In the genomic region with DNA sequence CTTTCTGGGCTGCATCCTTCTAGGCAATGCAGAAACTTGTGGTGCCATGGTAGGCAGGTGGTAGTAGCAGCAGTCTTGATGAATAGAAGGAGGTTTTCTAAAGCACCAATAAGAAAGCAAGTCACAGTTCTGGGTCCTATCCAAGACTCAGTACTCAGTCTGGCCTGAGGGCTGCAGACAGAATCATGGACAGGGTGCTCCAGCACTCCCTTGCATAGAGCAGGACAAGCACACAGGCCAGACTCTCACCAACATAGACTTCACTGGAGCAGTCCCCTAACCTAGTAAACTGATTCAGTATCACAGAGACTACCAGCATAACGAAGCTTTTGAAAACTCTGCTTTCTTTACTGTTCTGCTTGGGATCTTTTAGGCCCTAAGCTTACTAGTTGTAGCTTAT, we compare ENCODE assay signal across 21 cellular contexts.
"Had no signal": no experiment of that assay in that cellular context is flagged by ENCODE, and none has a peak within 500 bp of the region (broad histone marks: within the 10 kb centered on the region; RNA-seq: fewer than 3 reads in every experiment).

No MANE protein-coding gene starts in this region.

- DNase-seq: activated CD4-positive, alpha-beta memory T cell treated with anti-CD3 and anti-CD28 coated beads, Interleukin-2, amount 10 ng/mL, durations not matched to agents 7 days and 5 days; activated CD4-positive, alpha-beta T cell treated with anti-CD3 and anti-CD28 coated beads for 1 hour; activated CD4-positive, alpha-beta T cell treated with anti-CD3 and anti-CD28 coated beads for 4 hours; activated CD4-positive, alpha-beta T cell treated with anti-CD3 and anti-CD28 coated beads, Interleukin-2, amount 10 ng/mL, durations not matched to agents 7 days and 5 days; activated CD4-positive, alpha-beta T cell treated with anti-CD3 and anti-CD28 coated beads, Interleukin-2, amount 50 U/mL, for 4 hours; activated effector memory CD4-positive, alpha-beta T cell treated with Interleukin-2 at 50 U/mL for 16 hours; activated gamma-delta T cell treated with Interleukin-2 at 50 U/mL for 16 hours; activated naive CD4-positive, alpha-beta T cell treated with anti-CD3 and anti-CD28 coated beads, Interleukin-2, amount 50 U/mL, for 16 hours; activated naive CD4-positive, alpha-beta T cell treated with Interleukin-2 at 50 U/mL for 16 hours; activated T-cell treated with anti-CD3 and anti-CD28 coated beads, Interleukin-2, amount 50 U/mL, for 4 hours; amniotic stem cell; anterior cingulate cortex; brain microvascular endothelial cell; dorsolateral prefrontal cortex; effector memory CD4-positive, alpha-beta T cell; endodermal cell; foreskin fibroblast; glutamatergic neuron; heart left ventricle; T-helper 2 cell had no signal

- H3K27ac ChIP-seq: brain microvascular endothelial cell, coronary artery, dorsolateral prefrontal cortex, heart left ventricle had no signal
